8 cellular contexts compared by ENCODE assay signal in genomic region chr11:3169235-3169951, GRCh38.
DNase-seq lines count a peak whose midpoint lies in the region; ATAC-seq and TF ChIP-seq lines count a peak whose summit lies in the region.

No MANE protein-coding gene starts in this region.

- H3K9me3 ChIP-seq in MM.1S (replicated peaks; ENCODE audit: insufficient read depth, low read length) (no peaks in the 10 kb centered on the region), iPS-18a (ENCODE audit: control insufficient read depth, low read depth, low read length) (no peaks in the 10 kb centered on the region)

- no peak for TF ChIP-seq CTCF in MM.1S (IDR thresholded peaks at IDR 0.05; ENCODE audit: low read length)
- peak; percentile 5 for TF ChIP-seq CTCF in astrocyte of the cerebellum (IDR thresholded peaks at IDR 0.05; ENCODE audit: low read depth, low read length, missing control alignments)

- no peak for ATAC-seq in GM21576 (IDR thresholded peaks at IDR 0.05; ENCODE audit: unreplicated experiment)
- no peak for ATAC-seq in GM21619 (IDR thresholded peaks at IDR 0.05; ENCODE audit: unreplicated experiment)
- no peak for ATAC-seq in GM18909 (IDR thresholded peaks at IDR 0.05; ENCODE audit: poor library complexity, unreplicated experiment)

- H3K27me3 ChIP-seq in MM.1S (replicated peaks; ENCODE audit: insufficient read depth, low read length) = peaks cover 63% of the 10 kb centered on the region
- H3K27me3 ChIP-seq in iPS-18a (ENCODE audit: control insufficient read depth, insufficient read depth, low read length) = peaks cover 38% of the 10 kb centered on the region

- H3K9me2 ChIP-seq in MM.1S (replicated peaks; ENCODE audit: insufficient read depth, low read length) = no peaks in the 10 kb centered on the region

- peaks cover 3% of the 10 kb centered on the region; the same call in 1 of the 2 replicates for H3K79me2 ChIP-seq in MM.1S (ENCODE audit: low read length)

- H3K27ac ChIP-seq in MM.1S (ENCODE audit: low read length) (no peak overlapping the region), iPS-18a (ENCODE audit: low read length) (no peak overlapping the region)

- H3K4me3 ChIP-seq in MM.1S (ENCODE audit: low read length) (peak overlapping the region; percentile 23), astrocyte of the cerebellum (ENCODE audit: low read depth, low read length) (peak overlapping the region; percentile 30), iPS-18a (ENCODE audit: low read length) (peak overlapping the region; percentile 36)

- peak overlapping the region; percentile 46 for H2AFZ ChIP-seq in MM.1S (ENCODE audit: low read length)

- in situ Hi-C loops in astrocyte of the cerebellum (cut with HindIII; ENCODE audit: low sequenced_read_pairs) = no loop called here

- peak; percentile 50 for DNase-seq in CD1c-positive myeloid dendritic cell (ENCODE audit: extremely low spot score)
- DNase-seq in MM.1S = no peak
- no peak for DNase-seq in astrocyte of the cerebellum (ENCODE audit: low read depth)
- peak in 2 of 3 donors; percentile 18 to 23 for DNase-seq in stimulated activated CD4-positive, alpha-beta T cell treated with anti-CD3 and anti-CD28 coated beads, Interleukin-12 subunit alpha, Interleukin-12 subunit beta, amount 100 ng/mL, for 48 hours (ENCODE audit: low read depth in 2 of 3, low spot score in 1 of 3)

- H4K20me1 ChIP-seq in MM.1S (ENCODE audit: insufficient read depth, low read length) = no peaks in the 10 kb centered on the region

- H3K4me2 ChIP-seq in MM.1S (ENCODE audit: low read depth, low read length) = peak overlapping the region; percentile 49

- H3K36me3 ChIP-seq in MM.1S (replicated peaks; ENCODE audit: insufficient read depth, low read length) (no peaks in the 10 kb centered on the region), iPS-18a (ENCODE audit: control insufficient read depth, low read depth, low read length) (no peaks in the 10 kb centered on the region)

- H3K9ac ChIP-seq in MM.1S (ENCODE audit: low read length) (no peak overlapping the region), iPS-18a (ENCODE audit: low read length) (no peak overlapping the region)

- H3K4me1 ChIP-seq in MM.1S (ENCODE audit: low read length) = no peaks in the 10 kb centered on the region
- peaks cover 5% of the 10 kb centered on the region for H3K4me1 ChIP-seq in iPS-18a (ENCODE audit: control insufficient read depth, low read depth, low read length)

- H3F3A ChIP-seq in MM.1S (ENCODE audit: insufficient read depth, low read length) = no peaks in the 10 kb centered on the region

Comparison
In these comparisons a context has a peak if more than half of its experiments do, and no peak if none do; other contexts are left out.
1. DNase-seq: peak in CD1c-positive myeloid dendritic cell (single experiment) and stimulated activated CD4-positive, alpha-beta T cell treated with anti-CD3 and anti-CD28 coated beads, Interleukin-12 subunit alpha, Interleukin-12 subunit beta, amount 100 ng/mL, for 48 hours (2 of 3); none in MM.1S (single experiment) and astrocyte of the cerebellum (single experiment).
2. Peak in every context shown above with its lines, with median percentiles within 50 percentile points of each other: H3K4me3 ChIP-seq.